Comparison of ENCODE assay signal across 7 cellular contexts in the genomic region with DNA sequence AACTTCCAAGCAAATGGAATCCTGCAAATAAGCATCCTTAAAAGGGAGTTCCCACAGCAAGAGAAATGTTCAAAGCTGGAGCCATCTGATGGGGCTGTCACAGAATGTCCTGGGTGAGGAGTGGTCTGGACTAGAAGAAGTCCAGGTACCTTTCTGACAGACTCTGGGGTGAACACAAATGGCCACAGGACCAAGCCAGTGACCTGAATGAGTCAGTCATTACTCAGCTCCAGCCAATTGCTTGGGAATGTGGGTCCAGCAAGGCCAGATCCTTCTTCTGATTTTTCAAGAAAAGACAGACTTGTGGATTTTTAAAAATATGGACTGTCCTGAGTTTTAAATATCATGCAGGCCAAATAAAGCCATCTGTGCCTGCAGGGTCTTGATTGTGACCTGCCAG. TPM values are rescaled to one million over a fixed set of nuclear protein-coding genes. Genes with fewer than 3 reads are reported as not detected.
DNase-seq lines count a peak whose midpoint lies in the region; ATAC-seq and TF ChIP-seq lines count a peak whose summit lies in the region.

No MANE protein-coding gene starts in this region.

- H3K36me3 ChIP-seq in GM23338 (ENCODE audit: insufficient read depth) (no peaks in the 10 kb centered on the region), stomach (peaks cover 0 to 12% (median 7%) of the 10 kb centered on the region in 4 donors)

- TF ChIP-seq EP300 in stomach (IDR thresholded peaks at IDR 0.05), result no peak

- ATAC-seq in GM23338, result no peak
- no peak for ATAC-seq in T-helper 17 cell
- no peak for ATAC-seq in GM21529 (IDR thresholded peaks at IDR 0.05; ENCODE audit: unreplicated experiment)

- no peak overlapping the region for H3K4me2 ChIP-seq in GM23338

- H3K27ac Mint-ChIP-seq in GM23338, result no peak overlapping the region
- peak overlapping the region; percentile 95 for H3K27ac Mint-ChIP-seq in T-helper 17 cell

- H3K36me3 Mint-ChIP-seq in GM23338 (ENCODE audit: low read depth) (peaks cover 4% of the 10 kb centered on the region), T-helper 17 cell (ENCODE audit: low read depth) (peaks cover 5% of the 10 kb centered on the region)

- H3K9me2 ChIP-seq in GM23338 (ENCODE audit: insufficient read depth), result no peaks in the 10 kb centered on the region

- peaks cover 5% of the 10 kb centered on the region for H3K27me3 Mint-ChIP-seq in GM23338 (ENCODE audit: insufficient read depth, low read depth, poor library complexity)
- H3K27me3 Mint-ChIP-seq in T-helper 17 cell, result no peaks in the 10 kb centered on the region

- H3K9me3 ChIP-seq in T-helper 17 cell (ENCODE audit: control insufficient read depth, low read length, poor library complexity, severe bottlenecking), result no peaks in the 10 kb centered on the region
- H3K9me3 ChIP-seq in stomach, result no peaks in the 10 kb centered on the region

- H3K27me3 ChIP-seq in GM23338 (ENCODE audit: insufficient read depth), result no peaks in the 10 kb centered on the region
- no peaks in the 10 kb centered on the region for H3K27me3 ChIP-seq in stomach

- H3K9me3 Mint-ChIP-seq in GM23338, result no peaks in the 10 kb centered on the region; the same call in 2 of the 3 replicates

- H3K79me2 ChIP-seq in GM23338 (replicated peaks; ENCODE audit: insufficient read depth), result no peaks in the 10 kb centered on the region

- no peaks in the 10 kb centered on the region for H4K20me1 ChIP-seq in GM23338 (replicated peaks; ENCODE audit: insufficient read depth)

- H3K4me1 ChIP-seq in GM23338 (ENCODE audit: insufficient read depth) (peaks cover 42% of the 10 kb centered on the region), stomach (peaks cover 10 to 37% (median 27%) of the 10 kb centered on the region in 4 donors)

- intact Hi-C loops in stomach (cut with DNase I; ENCODE audit: low total_unique reads), result no loop called here

- H3K4me1 Mint-ChIP-seq in GM23338, result peaks cover 42% of the 10 kb centered on the region
- H3K4me1 Mint-ChIP-seq in T-helper 17 cell, result peaks cover 51% of the 10 kb centered on the region

- H3K4me3 Mint-ChIP-seq in GM23338 (no peak overlapping the region), T-helper 17 cell (no peak overlapping the region)

- no peak overlapping the region for H2AFZ ChIP-seq in GM23338

- no peak for DNase-seq in GM23338 (ENCODE audit: low spot score)
- no peak for DNase-seq in T-helper 17 cell
- peak; percentile 50 for DNase-seq in fibroblast of pulmonary artery (ENCODE audit: low read depth)
- DNase-seq in stomach, result no peak
- no peak for DNase-seq in mucosa of gallbladder (ENCODE audit: low spot score)
- DNase-seq in NCI-H2196 treated with DMSO at 0.1 percent for 48 hours (lab: John Stamatoyannopoulos, UW; ENCODE audit: unreplicated experiment), result no peak

- H3K27ac ChIP-seq in GM23338 (ENCODE audit: low read depth), result 0 out of 2 replicates have a peak overlapping the region, but pooled peaks have one; percentile 2
- H3K27ac ChIP-seq in stomach, result peak overlapping the region in 4 of 5 donors; percentile 20 to 56 (median 48)

- TF ChIP-seq POLR2A in stomach (IDR thresholded peaks at IDR 0.05), result no peak

- H3F3A ChIP-seq in GM23338 (replicated peaks; ENCODE audit: low read depth), result no peaks in the 10 kb centered on the region

- TF ChIP-seq CTCF in GM23338 (conservative IDR thresholded peaks at IDR 0.05; ENCODE audit: low read depth in 2 of 2), result no peak
- TF ChIP-seq CTCF in fibroblast of pulmonary artery (IDR thresholded peaks at IDR 0.05; ENCODE audit: low read length, missing control alignments), result no peak
- no peak for TF ChIP-seq CTCF in stomach (IDR thresholded peaks at IDR 0.05)

- H3K4me3 ChIP-seq in GM23338 (no peak overlapping the region), fibroblast of pulmonary artery (replicated peaks; ENCODE audit: low read depth, low read length) (no peak overlapping the region), stomach (no peak overlapping the region)

TF ChIP-seq in GM23338, 12 proteins besides CTCF, POLR2A, EP300 and RAD21 (continues in another document):
- TF ChIP-seq EZH2phosphoT487 (IDR thresholded peaks at IDR 0.05; ENCODE audit: unreplicated experiment), result no peak
- TF ChIP-seq JUNB (IDR thresholded peaks at IDR 0.05; ENCODE audit: unreplicated experiment), result no peak
- no peak for TF ChIP-seq CREB1 (CRISPR knock-in tag; IDR thresholded peaks at IDR 0.05; ENCODE audit: low read depth)
- TF ChIP-seq ZNF331 (CRISPR knock-in tag; IDR thresholded peaks at IDR 0.05; ENCODE audit: low read depth), result no peak
- no peak for TF ChIP-seq POLR2AphosphoS5 (IDR thresholded peaks at IDR 0.05; ENCODE audit: low read depth)
- TF ChIP-seq STAT1 (IDR thresholded peaks at IDR 0.05; ENCODE audit: unreplicated experiment), result no peak
- TF ChIP-seq, protein P1, sequence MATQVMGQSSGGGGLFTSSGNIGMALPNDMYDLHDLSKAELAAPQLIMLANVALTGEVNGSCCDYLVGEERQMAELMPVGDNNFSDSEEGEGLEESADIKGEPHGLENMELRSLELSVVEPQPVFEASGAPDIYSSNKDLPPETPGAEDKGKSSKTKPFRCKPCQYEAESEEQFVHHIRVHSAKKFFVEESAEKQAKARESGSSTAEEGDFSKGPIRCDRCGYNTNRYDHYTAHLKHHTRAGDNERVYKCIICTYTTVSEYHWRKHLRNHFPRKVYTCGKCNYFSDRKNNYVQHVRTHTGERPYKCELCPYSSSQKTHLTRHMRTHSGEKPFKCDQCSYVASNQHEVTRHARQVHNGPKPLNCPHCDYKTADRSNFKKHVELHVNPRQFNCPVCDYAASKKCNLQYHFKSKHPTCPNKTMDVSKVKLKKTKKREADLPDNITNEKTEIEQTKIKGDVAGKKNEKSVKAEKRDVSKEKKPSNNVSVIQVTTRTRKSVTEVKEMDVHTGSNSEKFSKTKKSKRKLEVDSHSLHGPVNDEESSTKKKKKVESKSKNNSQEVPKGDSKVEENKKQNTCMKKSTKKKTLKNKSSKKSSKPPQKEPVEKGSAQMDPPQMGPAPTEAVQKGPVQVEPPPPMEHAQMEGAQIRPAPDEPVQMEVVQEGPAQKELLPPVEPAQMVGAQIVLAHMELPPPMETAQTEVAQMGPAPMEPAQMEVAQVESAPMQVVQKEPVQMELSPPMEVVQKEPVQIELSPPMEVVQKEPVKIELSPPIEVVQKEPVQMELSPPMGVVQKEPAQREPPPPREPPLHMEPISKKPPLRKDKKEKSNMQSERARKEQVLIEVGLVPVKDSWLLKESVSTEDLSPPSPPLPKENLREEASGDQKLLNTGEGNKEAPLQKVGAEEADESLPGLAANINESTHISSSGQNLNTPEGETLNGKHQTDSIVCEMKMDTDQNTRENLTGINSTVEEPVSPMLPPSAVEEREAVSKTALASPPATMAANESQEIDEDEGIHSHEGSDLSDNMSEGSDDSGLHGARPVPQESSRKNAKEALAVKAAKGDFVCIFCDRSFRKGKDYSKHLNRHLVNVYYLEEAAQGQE (IDR thresholded peaks at IDR 0.05; ENCODE audit: unreplicated experiment), result no peak
- TF ChIP-seq ZNF114 (CRISPR knock-in tag; IDR thresholded peaks at IDR 0.05), result no peak
- TF ChIP-seq NANOG (IDR thresholded peaks at IDR 0.05; ENCODE audit: borderline replicate concordance), result no peak
- TF ChIP-seq EZH2 (IDR thresholded peaks at IDR 0.05; ENCODE audit: low read depth, unreplicated experiment), result no peak
- TF ChIP-seq, protein P2, sequence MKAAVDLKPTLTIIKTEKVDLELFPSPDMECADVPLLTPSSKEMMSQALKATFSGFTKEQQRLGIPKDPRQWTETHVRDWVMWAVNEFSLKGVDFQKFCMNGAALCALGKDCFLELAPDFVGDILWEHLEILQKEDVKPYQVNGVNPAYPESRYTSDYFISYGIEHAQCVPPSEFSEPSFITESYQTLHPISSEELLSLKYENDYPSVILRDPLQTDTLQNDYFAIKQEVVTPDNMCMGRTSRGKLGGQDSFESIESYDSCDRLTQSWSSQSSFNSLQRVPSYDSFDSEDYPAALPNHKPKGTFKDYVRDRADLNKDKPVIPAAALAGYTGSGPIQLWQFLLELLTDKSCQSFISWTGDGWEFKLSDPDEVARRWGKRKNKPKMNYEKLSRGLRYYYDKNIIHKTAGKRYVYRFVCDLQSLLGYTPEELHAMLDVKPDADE (IDR thresholded peaks at IDR 0.05), result no peak

RNA-seq across cellular contexts. Expression of a gene that starts 30.1 kb away (rescaled TPM):
- total RNA-seq in GM23338 (2014; rRNA removed; shearing (Covaris generic)), result 9.4 and 12.9 TPM in 2 replicates
- polyA plus RNA-seq in GM23338 (2016; fragmentation: Nextera tagmentation; extraction: Ambion mirVana) (2.6 and 3.2 TPM in 2 replicates), stomach (10 to 100 TPM in 1 of 3 donors, 1 to 10 TPM in 2; 5.3 to 12.2 (median 6.4) TPM)
- total RNA-seq in T-helper 17 cell (10 to 100 TPM; 34.7 to 40.4 TPM), stomach (10 to 100 TPM; 24.9 to 76.4 (median 47.7) TPM), mucosa of gallbladder (50.8 TPM)
